In genomic region chr2:69345434-69345833, GRCh38 we compare ENCODE assay signal across 1 cellular context.
TF ChIP-seq lines count a peak whose summit lies in the region.

No MANE protein-coding gene starts in this region.

TF ChIP-seq in GM12878, 131 proteins besides CTCF, POLR2A, EP300 and RAD21 (continued from another document):
- TF ChIP-seq, protein P1, sequence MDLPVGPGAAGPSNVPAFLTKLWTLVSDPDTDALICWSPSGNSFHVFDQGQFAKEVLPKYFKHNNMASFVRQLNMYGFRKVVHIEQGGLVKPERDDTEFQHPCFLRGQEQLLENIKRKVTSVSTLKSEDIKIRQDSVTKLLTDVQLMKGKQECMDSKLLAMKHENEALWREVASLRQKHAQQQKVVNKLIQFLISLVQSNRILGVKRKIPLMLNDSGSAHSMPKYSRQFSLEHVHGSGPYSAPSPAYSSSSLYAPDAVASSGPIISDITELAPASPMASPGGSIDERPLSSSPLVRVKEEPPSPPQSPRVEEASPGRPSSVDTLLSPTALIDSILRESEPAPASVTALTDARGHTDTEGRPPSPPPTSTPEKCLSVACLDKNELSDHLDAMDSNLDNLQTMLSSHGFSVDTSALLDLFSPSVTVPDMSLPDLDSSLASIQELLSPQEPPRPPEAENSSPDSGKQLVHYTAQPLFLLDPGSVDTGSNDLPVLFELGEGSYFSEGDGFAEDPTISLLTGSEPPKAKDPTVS (IDR thresholded peaks at IDR 0.05; ENCODE audit: low read depth, low read length): no peak
- TF ChIP-seq CBX3 (IDR thresholded peaks at IDR 0.05; ENCODE audit: borderline replicate concordance, low read depth) (no peak), MEF2B (IDR thresholded peaks at IDR 0.05; ENCODE audit: partially characterized antibody, poor library complexity, severe bottlenecking) (no peak), ELK1 (IDR thresholded peaks at IDR 0.05; ENCODE audit: low read depth, low read length) (no peak), BRCA1 (IDR thresholded peaks at IDR 0.05; ENCODE audit: low read depth, low read length) (no peak), TCF7 (IDR thresholded peaks at IDR 0.05; ENCODE audit: borderline replicate concordance) (no peak), NFIC (IDR thresholded peaks at IDR 0.05; ENCODE audit: low read depth, low read length) (no peak), MYC (IDR thresholded peaks at IDR 0.05; ENCODE audit: insufficient read depth, insufficient read length, insufficient replicate concordance, low read length, severe bottlenecking) (no peak), ZZZ3 (IDR thresholded peaks at IDR 0.05; ENCODE audit: control insufficient read depth, insufficient read length, low read depth) (no peak), TBL1XR1 (IDR thresholded peaks at IDR 0.05; ENCODE audit: low read depth, low read length) (no peak), NRF1 (conservative IDR thresholded peaks at IDR 0.05; ENCODE audit: low read depth, low read length) (no peak), TAF1 (IDR thresholded peaks at IDR 0.05; ENCODE audit: borderline replicate concordance, low read depth, low read length) (no peak)
- TF ChIP-seq, protein P2, sequence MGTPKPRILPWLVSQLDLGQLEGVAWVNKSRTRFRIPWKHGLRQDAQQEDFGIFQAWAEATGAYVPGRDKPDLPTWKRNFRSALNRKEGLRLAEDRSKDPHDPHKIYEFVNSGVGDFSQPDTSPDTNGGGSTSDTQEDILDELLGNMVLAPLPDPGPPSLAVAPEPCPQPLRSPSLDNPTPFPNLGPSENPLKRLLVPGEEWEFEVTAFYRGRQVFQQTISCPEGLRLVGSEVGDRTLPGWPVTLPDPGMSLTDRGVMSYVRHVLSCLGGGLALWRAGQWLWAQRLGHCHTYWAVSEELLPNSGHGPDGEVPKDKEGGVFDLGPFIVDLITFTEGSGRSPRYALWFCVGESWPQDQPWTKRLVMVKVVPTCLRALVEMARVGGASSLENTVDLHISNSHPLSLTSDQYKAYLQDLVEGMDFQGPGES (IDR thresholded peaks at IDR 0.05): no peak
- TF ChIP-seq, protein P3, sequence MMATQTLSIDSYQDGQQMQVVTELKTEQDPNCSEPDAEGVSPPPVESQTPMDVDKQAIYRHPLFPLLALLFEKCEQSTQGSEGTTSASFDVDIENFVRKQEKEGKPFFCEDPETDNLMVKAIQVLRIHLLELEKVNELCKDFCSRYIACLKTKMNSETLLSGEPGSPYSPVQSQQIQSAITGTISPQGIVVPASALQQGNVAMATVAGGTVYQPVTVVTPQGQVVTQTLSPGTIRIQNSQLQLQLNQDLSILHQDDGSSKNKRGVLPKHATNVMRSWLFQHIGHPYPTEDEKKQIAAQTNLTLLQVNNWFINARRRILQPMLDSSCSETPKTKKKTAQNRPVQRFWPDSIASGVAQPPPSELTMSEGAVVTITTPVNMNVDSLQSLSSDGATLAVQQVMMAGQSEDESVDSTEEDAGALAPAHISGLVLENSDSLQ (IDR thresholded peaks at IDR 0.05): no peak
- TF ChIP-seq, protein P4, sequence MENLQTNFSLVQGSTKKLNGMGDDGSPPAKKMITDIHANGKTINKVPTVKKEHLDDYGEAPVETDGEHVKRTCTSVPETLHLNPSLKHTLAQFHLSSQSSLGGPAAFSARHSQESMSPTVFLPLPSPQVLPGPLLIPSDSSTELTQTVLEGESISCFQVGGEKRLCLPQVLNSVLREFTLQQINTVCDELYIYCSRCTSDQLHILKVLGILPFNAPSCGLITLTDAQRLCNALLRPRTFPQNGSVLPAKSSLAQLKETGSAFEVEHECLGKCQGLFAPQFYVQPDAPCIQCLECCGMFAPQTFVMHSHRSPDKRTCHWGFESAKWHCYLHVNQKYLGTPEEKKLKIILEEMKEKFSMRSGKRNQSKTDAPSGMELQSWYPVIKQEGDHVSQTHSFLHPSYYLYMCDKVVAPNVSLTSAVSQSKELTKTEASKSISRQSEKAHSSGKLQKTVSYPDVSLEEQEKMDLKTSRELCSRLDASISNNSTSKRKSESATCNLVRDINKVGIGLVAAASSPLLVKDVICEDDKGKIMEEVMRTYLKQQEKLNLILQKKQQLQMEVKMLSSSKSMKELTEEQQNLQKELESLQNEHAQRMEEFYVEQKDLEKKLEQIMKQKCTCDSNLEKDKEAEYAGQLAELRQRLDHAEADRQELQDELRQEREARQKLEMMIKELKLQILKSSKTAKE (IDR thresholded peaks at IDR 0.05; ENCODE audit: low read depth, poor library complexity, severe bottlenecking): no peak
- TF ChIP-seq, protein P5, sequence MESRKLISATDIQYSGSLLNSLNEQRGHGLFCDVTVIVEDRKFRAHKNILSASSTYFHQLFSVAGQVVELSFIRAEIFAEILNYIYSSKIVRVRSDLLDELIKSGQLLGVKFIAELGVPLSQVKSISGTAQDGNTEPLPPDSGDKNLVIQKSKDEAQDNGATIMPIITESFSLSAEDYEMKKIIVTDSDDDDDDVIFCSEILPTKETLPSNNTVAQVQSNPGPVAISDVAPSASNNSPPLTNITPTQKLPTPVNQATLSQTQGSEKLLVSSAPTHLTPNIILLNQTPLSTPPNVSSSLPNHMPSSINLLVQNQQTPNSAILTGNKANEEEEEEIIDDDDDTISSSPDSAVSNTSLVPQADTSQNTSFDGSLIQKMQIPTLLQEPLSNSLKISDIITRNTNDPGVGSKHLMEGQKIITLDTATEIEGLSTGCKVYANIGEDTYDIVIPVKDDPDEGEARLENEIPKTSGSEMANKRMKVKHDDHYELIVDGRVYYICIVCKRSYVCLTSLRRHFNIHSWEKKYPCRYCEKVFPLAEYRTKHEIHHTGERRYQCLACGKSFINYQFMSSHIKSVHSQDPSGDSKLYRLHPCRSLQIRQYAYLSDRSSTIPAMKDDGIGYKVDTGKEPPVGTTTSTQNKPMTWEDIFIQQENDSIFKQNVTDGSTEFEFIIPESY (IDR thresholded peaks at IDR 0.05): no peak
- TF ChIP-seq, protein P6, sequence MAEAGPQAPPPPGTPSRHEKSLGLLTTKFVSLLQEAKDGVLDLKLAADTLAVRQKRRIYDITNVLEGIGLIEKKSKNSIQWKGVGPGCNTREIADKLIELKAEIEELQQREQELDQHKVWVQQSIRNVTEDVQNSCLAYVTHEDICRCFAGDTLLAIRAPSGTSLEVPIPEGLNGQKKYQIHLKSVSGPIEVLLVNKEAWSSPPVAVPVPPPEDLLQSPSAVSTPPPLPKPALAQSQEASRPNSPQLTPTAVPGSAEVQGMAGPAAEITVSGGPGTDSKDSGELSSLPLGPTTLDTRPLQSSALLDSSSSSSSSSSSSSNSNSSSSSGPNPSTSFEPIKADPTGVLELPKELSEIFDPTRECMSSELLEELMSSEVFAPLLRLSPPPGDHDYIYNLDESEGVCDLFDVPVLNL (IDR thresholded peaks at IDR 0.05; ENCODE audit: low read depth, low read length): no peak
TF ChIP-seq in GM12878: peak in this region for 0.
